Comparison of ENCODE assay signal across 24 cellular contexts in genomic region chr19:29598496-29598895, GRCh38. TPM values are rescaled to one million over a fixed set of nuclear protein-coding genes. Genes with fewer than 3 reads are reported as not detected.
DNase-seq lines count a peak whose midpoint lies in the region; ATAC-seq, FAIRE-seq and TF ChIP-seq lines count a peak whose summit lies in the region.
"Had no signal": no experiment of that assay in that cellular context is flagged by ENCODE, and none has a peak within 500 bp of the region (broad histone marks: within the 10 kb centered on the region; RNA-seq: fewer than 3 reads in every experiment).

No MANE protein-coding gene starts in this region.

- H4K8ac ChIP-seq in H1 (ENCODE audit: extremely low read depth, insufficient read depth, low read length) = no peak overlapping the region

- H3K23ac ChIP-seq in H1 (ENCODE audit: insufficient read length) = no peak overlapping the region

- H3K9ac ChIP-seq in H1 (replicated peaks in 1 of 4; ENCODE audit: extremely low read depth in 1 of 4, low read depth in 3 of 4, low read length in 3 of 4) = no peak overlapping the region
- H3K9ac ChIP-seq in neural progenitor cell = no peak overlapping the region
- H3K9ac ChIP-seq: BLaER1 had no signal

- no peak overlapping the region for H3K18ac ChIP-seq in H1 (ENCODE audit: extremely low read depth, low read length)

- TF ChIP-seq POLR2A in H1 (IDR thresholded peaks at IDR 0.05; ENCODE audit: control extremely low read depth in 1 of 2, low read depth in 2 of 2, low read length in 2 of 2) = no peak
- TF ChIP-seq POLR2A in stomach (IDR thresholded peaks at IDR 0.05) = no peak

- no peaks in the 10 kb centered on the region for H3K79me2 ChIP-seq in H1 (ENCODE audit: control insufficient read depth in 1 of 2, insufficient read depth in 2 of 2, low read length in 2 of 2)
- no peaks in the 10 kb centered on the region for H3K79me2 ChIP-seq in neural progenitor cell (ENCODE audit: low read depth)

- H3K27me3 ChIP-seq in H1 (replicated peaks in 1 of 4; ENCODE audit: control insufficient read depth in 3 of 4, extremely low read depth in 1 of 4, insufficient read depth in 3 of 4, low read length in 3 of 4) (peaks cover 0 to 2% (median 0%) of the 10 kb centered on the region in 4 experiments; a peak in 3 of 7 replicates), neural progenitor cell (peaks cover 32% of the 10 kb centered on the region), stomach (peaks cover 0 to 51% (median 35%) of the 10 kb centered on the region in 3 donors)
- H3K27me3 ChIP-seq: BLaER1 had no signal

- H3K4me2 ChIP-seq in H1 (ENCODE audit: insufficient read depth in 1 of 2, low read depth in 2 of 2, low read length in 2 of 2) = no peak overlapping the region
- no peak overlapping the region for H3K4me2 ChIP-seq in neural progenitor cell
- H3K4me2 ChIP-seq: BLaER1, GM23338 had no signal

- H2BK120ac ChIP-seq in H1 (replicated peaks; ENCODE audit: low read depth, low read length) = no peak overlapping the region

- intact Hi-C loops in stomach (cut with DNase I; ENCODE audit: low total_unique reads) = no loop called here

- WGBS in H1 (ENCODE audit: extremely low coverage in 1 of 2, insufficient coverage in 1 of 2, insufficient read length in 1 of 2, insufficient replicate concordance in 2 of 2, low coverage in 1 of 2, low lambda C conversion rate in 2 of 2, missing lambda C conversion rate in 1 of 2), 2 experiments = 86% methylated on average over 3 of the region's 3 CpGs; no CpG with 5 or more reads in 1 of the 2 experiments
- WGBS in stomach, 5 donors = 49 to 68% (median 58%) methylated on average over 3 of the region's 3 CpGs

- no peak overlapping the region for H3K4me3 ChIP-seq in H1 (ENCODE audit: extremely low read depth in 1 of 4, insufficient read depth in 2 of 4, low read depth in 3 of 4, low read length in 4 of 4)
- H3K4me3 ChIP-seq in neural progenitor cell = no peak overlapping the region
- no peak overlapping the region for H3K4me3 ChIP-seq in stomach
- H3K4me3 ChIP-seq: BLaER1, GM23338, HAP-1 had no signal

- H2AK5ac ChIP-seq in H1 (ENCODE audit: low read depth, low read length) = no peak overlapping the region

- peaks cover 3 to 15% (median 13%) of the 10 kb centered on the region in 4 experiments; a peak in 6 of 7 replicates for H3K4me1 ChIP-seq in H1 (replicated peaks in 1 of 4; ENCODE audit: control insufficient read depth in 3 of 4, insufficient read depth in 4 of 4, low read length in 3 of 4)
- peaks cover 12% of the 10 kb centered on the region for H3K4me1 ChIP-seq in neural progenitor cell
- no peaks in the 10 kb centered on the region for H3K4me1 ChIP-seq in stomach
- H3K4me1 ChIP-seq: BLaER1, Caco-2, HAP-1 had no signal

- no peak overlapping the region for H2AFZ ChIP-seq in H1 (ENCODE audit: low read length)
- no peak overlapping the region for H2AFZ ChIP-seq in neural progenitor cell (replicated peaks)
- H2AFZ ChIP-seq: GM23338 had no signal

- TF ChIP-seq CTCF in H1 (IDR thresholded peaks at IDR 0.05; ENCODE audit: control extremely low read depth in 1 of 3, insufficient read depth in 1 of 3, low read depth in 1 of 3, low read length in 3 of 3) (no peak), neural progenitor cell (IDR thresholded peaks at IDR 0.05) (no peak), stomach (IDR thresholded peaks at IDR 0.05) (no peak)

- H3K27ac Mint-ChIP-seq in neural progenitor cell = no peak overlapping the region
- H3K27ac Mint-ChIP-seq: B cell; CD4-positive, CD25-positive, alpha-beta regulatory T cell; CD8-positive, alpha-beta T cell; GM23338; HFFc6 had no signal

- H4K20me1 ChIP-seq in H1 (replicated peaks in 1 of 2; ENCODE audit: control insufficient read depth in 1 of 2, insufficient read depth in 2 of 2, low read length in 2 of 2) (no peaks in the 10 kb centered on the region), neural progenitor cell (ENCODE audit: low read depth) (no peaks in the 10 kb centered on the region)
- H4K20me1 ChIP-seq: BLaER1 had no signal

- no peaks in the 10 kb centered on the region for H3K36me3 ChIP-seq in H1 (ENCODE audit: control insufficient read depth in 2 of 4, insufficient read depth in 4 of 4, low read length in 3 of 4)
- no peaks in the 10 kb centered on the region for H3K36me3 ChIP-seq in neural progenitor cell
- H3K36me3 ChIP-seq in stomach = no peaks in the 10 kb centered on the region
- H3K36me3 ChIP-seq: BLaER1, HAP-1 had no signal

- no peaks in the 10 kb centered on the region for H3K9me3 Mint-ChIP-seq in neural progenitor cell
- H3K9me3 Mint-ChIP-seq: CD4-positive, CD25-positive, alpha-beta regulatory T cell; CD8-positive, alpha-beta T cell; GM23338; HFFc6 had no signal

- no peak overlapping the region for H2BK20ac ChIP-seq in H1 (ENCODE audit: low read length)

- ATAC-seq in activated CD4-positive, CD25-positive, alpha-beta regulatory T cell treated with anti-CD3 and anti-CD28 coated beads, Interleukin-2, amount 50 U/mL, for 24 hours = no peak
- ATAC-seq in HG02798 (IDR thresholded peaks at IDR 0.05; ENCODE audit: poor library complexity, unreplicated experiment) = no peak
- ATAC-seq: CD8-positive, alpha-beta T cell; GM23338 had no signal

- H2BK12ac ChIP-seq in H1 (ENCODE audit: low read depth, low read length) = 0 out of 2 replicates have a peak overlapping the region, but pooled peaks have one; percentile 39

- no peak overlapping the region for H3K14ac ChIP-seq in H1 (ENCODE audit: insufficient read length)

- peaks cover 17% of the 10 kb centered on the region for H3K4me1 Mint-ChIP-seq in neural progenitor cell
- H3K4me1 Mint-ChIP-seq: B cell; CD4-positive, CD25-positive, alpha-beta regulatory T cell had no signal

- peaks cover 10% of the 10 kb centered on the region for H3F3A ChIP-seq in neural progenitor cell (ENCODE audit: low read depth)

- H3K27ac ChIP-seq in H1 (ENCODE audit: low read depth, low read length) = no peak overlapping the region
- H3K27ac ChIP-seq in neural progenitor cell = no peak overlapping the region
- no peak overlapping the region for H3K27ac ChIP-seq in stomach
- H3K27ac ChIP-seq: 22Rv1, BLaER1, C4-2B had no signal

- H3K9me3 ChIP-seq in H1 (ENCODE audit: insufficient read depth in 2 of 2, low read depth in 1 of 2, low read length in 1 of 2) (no peaks in the 10 kb centered on the region), neural progenitor cell (ENCODE audit: low read depth) (no peaks in the 10 kb centered on the region), stomach (no peaks in the 10 kb centered on the region)
- H3K9me3 ChIP-seq: BLaER1, Caco-2, HAP-1 had no signal

- TF ChIP-seq EP300 in H1 (IDR thresholded peaks at IDR 0.05; ENCODE audit: borderline replicate concordance in 1 of 2, low read depth in 2 of 2, low read length in 2 of 2) = no peak
- no peak for TF ChIP-seq EP300 in stomach (IDR thresholded peaks at IDR 0.05)

- peaks cover 12% of the 10 kb centered on the region for H3K27me3 Mint-ChIP-seq in neural progenitor cell (ENCODE audit: insufficient read depth, low read depth)

- no peak for TF ChIP-seq RAD21 in H1 (IDR thresholded peaks at IDR 0.05 in 1 of 2, conservative IDR thresholded peaks at IDR 0.05 in 1 of 2; ENCODE audit: low read depth in 2 of 2, low read length in 2 of 2)

- POLR2A ChIA-PET in H1 (lab: Charles Lee; ENCODE audit: partially characterized antibody) = no interaction called here

- H3K4me3 Mint-ChIP-seq in neural progenitor cell = peak overlapping the region; percentile 28
- H3K4me3 Mint-ChIP-seq: B cell; CD4-positive, CD25-positive, alpha-beta regulatory T cell; CD8-positive, alpha-beta T cell; GM23338; HFFc6 had no signal

- H3K56ac ChIP-seq in H1 (replicated peaks; ENCODE audit: insufficient read length, low read depth, low read length) = no peak overlapping the region

- no peak overlapping the region for H3K4ac ChIP-seq in H1 (replicated peaks; ENCODE audit: insufficient read length, low read depth, low read length)

- H4K5ac ChIP-seq in H1 (ENCODE audit: insufficient read length, low read depth, low read length) = no peak overlapping the region

- no peak overlapping the region for H2BK15ac ChIP-seq in H1 (ENCODE audit: low read length)

- H3K36me3 Mint-ChIP-seq in neural progenitor cell = no peaks in the 10 kb centered on the region
- H3K36me3 Mint-ChIP-seq: CD4-positive, CD25-positive, alpha-beta regulatory T cell; CD8-positive, alpha-beta T cell had no signal

- FAIRE-seq in H1 (lab: Jason Lieb, UNC) = no peak
- FAIRE-seq: A204.1, G401.6, GM12892, GM19239, H54 had no signal

- DNase-seq in activated CD4-positive, CD25-positive, alpha-beta regulatory T cell treated with anti-CD3 and anti-CD28 coated beads, Interleukin-2, amount 50 U/mL, for 72 hours = peak; percentile 11
- no peak for DNase-seq in H1 (ENCODE audit: low read depth in 1 of 2, low spot score in 2 of 2)
- DNase-seq in neural progenitor cell (ENCODE audit: low spot score) = no peak
- DNase-seq in stomach = no peak
- no peak for DNase-seq in GM19238 (ENCODE audit: insufficient read length, low spot score)
- DNase-seq: Caco-2; CD4-positive, CD25-positive, alpha-beta regulatory T cell; CD8-positive, alpha-beta T cell; DMS153; DND-41; HFFc6 had no signal

- 0 out of 2 replicates have a peak, but pooled peaks cover 1% of the 10 kb centered on the region for H3K23me2 ChIP-seq in H1 (ENCODE audit: low read depth, low read length)

- CTCF ChIA-PET in H1 (lab: Charles Lee; ENCODE audit: partially characterized antibody) = interaction anchor here (0.7 to 7.1 kb wide), 9 partner anchors 11 to 335 kb away, joined by 3 to 42 read pairs (median 5); no protein-coding TSS in a partner anchor

- H2BK5ac ChIP-seq in H1 (ENCODE audit: low read depth, low read length) = no peak overlapping the region

- no peak overlapping the region for H4K91ac ChIP-seq in H1 (replicated peaks; ENCODE audit: insufficient read length, low read length)

- H3K79me1 ChIP-seq in H1 (ENCODE audit: low read depth, low read length) = no peaks in the 10 kb centered on the region

TF ChIP-seq in H1, 55 proteins besides CTCF, POLR2A, EP300 and RAD21 (continues in another document):
- TF ChIP-seq ATF3 (IDR thresholded peaks at IDR 0.05; ENCODE audit: insufficient read depth, low read depth, low read length) = no peak

RNA-seq across cellular contexts. Expression of gene POP4, which starts 7.6 kb away (rescaled TPM):
- total RNA-seq in H1 (2021; fragmentation: NEBNext Ultra II Directional; extraction: Animal tissue kit (Norgen Biotek cat#: 25700)) = 38.0 and 41.5 TPM in 2 replicates
- polyA plus RNA-seq in H1 (2011; rRNA removed) (22.8 and 29.1 TPM in 2 replicates), stomach (100 to 1,000 TPM in 1 of 3 donors, 10 to 100 TPM in 2; 51.3 to 120 (median 83.4) TPM)
- 36.0 TPM for polyA plus RNA-seq in H1 (2011; cell fraction: cytosol; rRNA removed)
- 35.2 TPM for polyA plus RNA-seq in H1 (2011; cell fraction: nucleus; rRNA removed)
- 28.3 to 36.0 TPM (median 33.8 TPM) in 4 replicates for polyA plus RNA-seq in H1 (2012, experiment 1 of 2)
- 21.5 TPM for polyA plus RNA-seq in H1 (2012, experiment 2 of 2)
- 49.0 TPM for polyA plus RNA-seq in H1 (2013, experiment 1 of 2)
- 48.9 TPM for polyA plus RNA-seq in H1 (2013, experiment 2 of 2)
- 25.6 and 43.4 TPM in 2 replicates for polyA minus RNA-seq in H1 (2011; rRNA and poly(A)+ RNA removed)
- 21.2 TPM for polyA minus RNA-seq in H1 (2011; cell fraction: cytosol; rRNA and poly(A)+ RNA removed)
- polyA minus RNA-seq in H1 (2011; cell fraction: nucleus; rRNA and poly(A)+ RNA removed) = 48.4 TPM
- total RNA-seq in neural progenitor cell (ENCODE audit: low replicate concordance) (41.0 and 77.8 TPM in 2 replicates), stomach (100 to 1,000 TPM in 1 of 5 donors, 10 to 100 TPM in 2, 1 to 10 TPM in 2; 2.0 to 162 (median 40.7) TPM)
